In the genomic region with DNA sequence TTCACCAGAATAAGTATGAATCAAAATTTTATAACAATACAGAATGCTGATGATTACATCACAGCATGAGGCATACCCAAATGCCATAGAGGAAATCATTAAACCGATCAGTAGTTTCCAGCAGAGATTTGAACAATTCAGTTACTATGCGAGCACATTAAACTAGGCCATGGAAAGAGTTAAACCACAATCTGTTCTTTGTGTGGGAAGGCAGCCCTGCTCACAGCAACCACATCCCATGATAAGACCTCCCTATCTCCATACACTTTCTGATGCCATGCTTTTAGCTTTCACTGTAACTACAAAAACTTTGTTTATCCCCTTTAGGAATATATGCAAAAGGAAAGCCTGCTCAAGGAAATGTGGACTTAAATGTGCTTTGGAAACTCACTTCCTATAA, we compare ENCODE assay signal across 1 cellular context.
TF ChIP-seq lines count a peak whose summit lies in the region.

No MANE protein-coding gene starts in this region.

TF ChIP-seq in HEK293, 187 proteins besides CTCF, POLR2A, EP300 and RAD21 (continued from another document):
- TF ChIP-seq KLF9 (tag by site-specific recombination; IDR thresholded peaks at IDR 0.05; ENCODE audit: low read depth) (no peak), ZNF48 (tag by site-specific recombination; IDR thresholded peaks at IDR 0.05) (no peak), ZNF670 (tag by site-specific recombination; IDR thresholded peaks at IDR 0.05; ENCODE audit: low read depth) (no peak), ZNF248 (tag by site-specific recombination; IDR thresholded peaks at IDR 0.05) (no peak), ZNF174 (tag by site-specific recombination; IDR thresholded peaks at IDR 0.05) (no peak), TRIM28 (IDR thresholded peaks at IDR 0.05; ENCODE audit: borderline replicate concordance, low read length) (no peak), ZNF292 (tag by site-specific recombination; IDR thresholded peaks at IDR 0.05; ENCODE audit: borderline replicate concordance, low read depth) (no peak), ZFHX2 (tag by site-specific recombination; conservative IDR thresholded peaks at IDR 0.05) (peak; percentile 54), ZFP3 (tag by site-specific recombination; IDR thresholded peaks at IDR 0.05; ENCODE audit: low read depth) (no peak), ZNF341 (tag by site-specific recombination; IDR thresholded peaks at IDR 0.05; ENCODE audit: low read depth) (no peak), ZNF596 (tag by site-specific recombination; IDR thresholded peaks at IDR 0.05) (no peak), ZNF548 (tag by site-specific recombination; IDR thresholded peaks at IDR 0.05) (no peak), ZFP69B (tag by site-specific recombination; IDR thresholded peaks at IDR 0.05) (no peak)
- TF ChIP-seq, protein P1, sequence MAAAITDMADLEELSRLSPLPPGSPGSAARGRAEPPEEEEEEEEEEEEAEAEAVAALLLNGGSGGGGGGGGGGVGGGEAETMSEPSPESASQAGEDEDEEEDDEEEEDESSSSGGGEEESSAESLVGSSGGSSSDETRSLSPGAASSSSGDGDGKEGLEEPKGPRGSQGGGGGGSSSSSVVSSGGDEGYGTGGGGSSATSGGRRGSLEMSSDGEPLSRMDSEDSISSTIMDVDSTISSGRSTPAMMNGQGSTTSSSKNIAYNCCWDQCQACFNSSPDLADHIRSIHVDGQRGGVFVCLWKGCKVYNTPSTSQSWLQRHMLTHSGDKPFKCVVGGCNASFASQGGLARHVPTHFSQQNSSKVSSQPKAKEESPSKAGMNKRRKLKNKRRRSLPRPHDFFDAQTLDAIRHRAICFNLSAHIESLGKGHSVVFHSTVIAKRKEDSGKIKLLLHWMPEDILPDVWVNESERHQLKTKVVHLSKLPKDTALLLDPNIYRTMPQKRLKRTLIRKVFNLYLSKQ (tag by site-specific recombination; IDR thresholded peaks at IDR 0.05; ENCODE audit: borderline replicate concordance) = no peak
- TF ChIP-seq, protein P2, sequence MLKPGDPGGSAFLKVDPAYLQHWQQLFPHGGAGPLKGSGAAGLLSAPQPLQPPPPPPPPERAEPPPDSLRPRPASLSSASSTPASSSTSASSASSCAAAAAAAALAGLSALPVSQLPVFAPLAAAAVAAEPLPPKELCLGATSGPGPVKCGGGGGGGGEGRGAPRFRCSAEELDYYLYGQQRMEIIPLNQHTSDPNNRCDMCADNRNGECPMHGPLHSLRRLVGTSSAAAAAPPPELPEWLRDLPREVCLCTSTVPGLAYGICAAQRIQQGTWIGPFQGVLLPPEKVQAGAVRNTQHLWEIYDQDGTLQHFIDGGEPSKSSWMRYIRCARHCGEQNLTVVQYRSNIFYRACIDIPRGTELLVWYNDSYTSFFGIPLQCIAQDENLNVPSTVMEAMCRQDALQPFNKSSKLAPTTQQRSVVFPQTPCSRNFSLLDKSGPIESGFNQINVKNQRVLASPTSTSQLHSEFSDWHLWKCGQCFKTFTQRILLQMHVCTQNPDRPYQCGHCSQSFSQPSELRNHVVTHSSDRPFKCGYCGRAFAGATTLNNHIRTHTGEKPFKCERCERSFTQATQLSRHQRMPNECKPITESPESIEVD (tag by site-specific recombination; IDR thresholded peaks at IDR 0.05) = peak; percentile 83
- TF ChIP-seq, protein P3, sequence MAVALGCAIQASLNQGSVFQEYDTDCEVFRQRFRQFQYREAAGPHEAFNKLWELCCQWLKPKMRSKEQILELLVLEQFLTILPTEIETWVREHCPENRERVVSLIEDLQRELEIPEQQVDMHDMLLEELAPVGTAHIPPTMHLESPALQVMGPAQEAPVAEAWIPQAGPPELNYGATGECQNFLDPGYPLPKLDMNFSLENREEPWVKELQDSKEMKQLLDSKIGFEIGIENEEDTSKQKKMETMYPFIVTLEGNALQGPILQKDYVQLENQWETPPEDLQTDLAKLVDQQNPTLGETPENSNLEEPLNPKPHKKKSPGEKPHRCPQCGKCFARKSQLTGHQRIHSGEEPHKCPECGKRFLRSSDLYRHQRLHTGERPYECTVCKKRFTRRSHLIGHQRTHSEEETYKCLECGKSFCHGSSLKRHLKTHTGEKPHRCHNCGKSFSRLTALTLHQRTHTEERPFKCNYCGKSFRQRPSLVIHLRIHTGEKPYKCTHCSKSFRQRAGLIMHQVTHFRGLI (tag by site-specific recombination; IDR thresholded peaks at IDR 0.05) = no peak
- TF ChIP-seq, protein P4, sequence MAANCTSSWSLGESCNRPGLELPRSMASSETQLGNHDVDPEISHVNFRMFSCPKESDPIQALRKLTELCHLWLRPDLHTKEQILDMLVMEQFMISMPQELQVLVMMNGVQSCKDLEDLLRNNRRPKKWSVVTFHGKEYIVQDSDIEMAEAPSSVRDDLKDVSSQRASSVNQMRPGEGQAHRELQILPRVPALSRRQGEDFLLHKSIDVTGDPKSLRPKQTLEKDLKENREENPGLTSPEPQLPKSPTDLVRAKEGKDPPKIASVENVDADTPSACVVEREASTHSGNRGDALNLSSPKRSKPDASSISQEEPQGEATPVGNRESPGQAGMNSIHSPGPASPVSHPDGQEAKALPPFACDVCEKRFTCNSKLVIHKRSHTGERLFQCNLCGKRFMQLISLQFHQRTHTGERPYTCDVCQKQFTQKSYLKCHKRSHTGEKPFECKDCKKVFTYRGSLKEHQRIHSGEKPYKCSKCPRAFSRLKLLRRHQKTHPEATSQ (tag by site-specific recombination; IDR thresholded peaks at IDR 0.05) = no peak
